Comparison of ENCODE assay signal across 12 cellular contexts in genomic region chr19:17202249-17202648, GRCh38. TPM values are rescaled to one million over a fixed set of nuclear protein-coding genes. Genes with fewer than 3 reads are reported as not detected.
DNase-seq lines count a peak whose midpoint lies in the region; ATAC-seq and TF ChIP-seq lines count a peak whose summit lies in the region.
"Had no signal": no experiment of that assay in that cellular context is flagged by ENCODE, and none has a peak within 500 bp of the region (broad histone marks: within the 10 kb centered on the region; RNA-seq: fewer than 3 reads in every experiment).

No MANE protein-coding gene starts in this region.

- H3K4me3 ChIP-seq in Karpas-422 (ENCODE audit: low read length) = no peak overlapping the region

- no peaks in the 10 kb centered on the region for H3K9me3 ChIP-seq in Karpas-422 (ENCODE audit: low read length)

- H4K20me1 ChIP-seq in Karpas-422 (ENCODE audit: insufficient read depth, low read depth, low read length) = no peaks in the 10 kb centered on the region

- TF ChIP-seq CTCF in osteocyte (IDR thresholded peaks at IDR 0.05) = no peak

- no peaks in the 10 kb centered on the region for H3K79me2 ChIP-seq in Karpas-422 (ENCODE audit: low read length)

- no peak for DNase-seq in activated T-cell treated with anti-CD3 and anti-CD28 coated beads, Interleukin-2, amount 50 U/mL, for 4 hours
- DNase-seq in activated T-cell treated with anti-CD3 and anti-CD28 coated beads for 4 hours = no peak
- peak; percentile 80 for DNase-seq in Karpas-422
- DNase-seq in activated naive CD8-positive, alpha-beta T cell treated with anti-CD3 and anti-CD28 coated beads, Interleukin-2, amount 50 U/mL, for 24 hours = peak; percentile 32
- peak; percentile 67 for DNase-seq in osteocyte (ENCODE audit: extremely low spot score, unreplicated experiment)
- no peak for DNase-seq in DMS153 treated with DMSO at 0.1 percent for 48 hours (lab: John Stamatoyannopoulos, UW; ENCODE audit: unreplicated experiment)
- no peak for DNase-seq in medulla oblongata (ENCODE audit: extremely low spot score)
- DNase-seq in cerebellar nuclear complex (lab: John Stamatoyannopoulos, UW) = no peak
- DNase-seq: AML-193, caudate nucleus, NCI-H2171 treated with DMSO at 0.1 percent for 48 hours, OCI-M1 had no signal

- no peak overlapping the region for H3K27ac Mint-ChIP-seq in activated naive CD8-positive, alpha-beta T cell treated with anti-CD3 and anti-CD28 coated beads, Interleukin-2, amount 50 U/mL, for 24 hours
- no peak overlapping the region for H3K27ac Mint-ChIP-seq in osteocyte (ENCODE audit: unreplicated experiment)

- no peaks in the 10 kb centered on the region for H3K27me3 Mint-ChIP-seq in activated T-cell treated with anti-CD3 and anti-CD28 coated beads, Interleukin-2, amount 50 U/mL, for 4 hours (ENCODE audit: low read depth)
- H3K27me3 Mint-ChIP-seq in activated naive CD8-positive, alpha-beta T cell treated with anti-CD3 and anti-CD28 coated beads, Interleukin-2, amount 50 U/mL, for 24 hours = no peaks in the 10 kb centered on the region
- no peaks in the 10 kb centered on the region for H3K27me3 Mint-ChIP-seq in osteocyte (ENCODE audit: unreplicated experiment)

- no peaks in the 10 kb centered on the region for H3K9me3 Mint-ChIP-seq in activated T-cell treated with anti-CD3 and anti-CD28 coated beads, Interleukin-2, amount 50 U/mL, for 4 hours
- H3K9me3 Mint-ChIP-seq in activated naive CD8-positive, alpha-beta T cell treated with anti-CD3 and anti-CD28 coated beads, Interleukin-2, amount 50 U/mL, for 24 hours = no peaks in the 10 kb centered on the region
- H3K9me3 Mint-ChIP-seq in osteocyte (ENCODE audit: unreplicated experiment) = no peaks in the 10 kb centered on the region

- peaks cover 43% of the 10 kb centered on the region for H3K36me3 Mint-ChIP-seq in activated T-cell treated with anti-CD3 and anti-CD28 coated beads, Interleukin-2, amount 50 U/mL, for 4 hours (ENCODE audit: insufficient read depth)
- H3K36me3 Mint-ChIP-seq in activated naive CD8-positive, alpha-beta T cell treated with anti-CD3 and anti-CD28 coated beads, Interleukin-2, amount 50 U/mL, for 24 hours (ENCODE audit: low read depth) = peaks cover 27% of the 10 kb centered on the region
- H3K36me3 Mint-ChIP-seq in osteocyte (ENCODE audit: unreplicated experiment) = peaks cover 59% of the 10 kb centered on the region

- H2AFZ ChIP-seq in Karpas-422 (ENCODE audit: low read length) = no peak overlapping the region

- H3K4me1 Mint-ChIP-seq in activated T-cell treated with anti-CD3 and anti-CD28 coated beads, Interleukin-2, amount 50 U/mL, for 4 hours (ENCODE audit: low read depth) = no peaks in the 10 kb centered on the region
- no peaks in the 10 kb centered on the region for H3K4me1 Mint-ChIP-seq in activated naive CD8-positive, alpha-beta T cell treated with anti-CD3 and anti-CD28 coated beads, Interleukin-2, amount 50 U/mL, for 24 hours
- H3K4me1 Mint-ChIP-seq in osteocyte (ENCODE audit: unreplicated experiment) = no peaks in the 10 kb centered on the region

- peaks cover 4% of the 10 kb centered on the region for H3K4me1 ChIP-seq in Karpas-422 (ENCODE audit: low read length)

- peak; percentile 44 to 58 for ATAC-seq in activated T-cell treated with anti-CD3 and anti-CD28 coated beads, Interleukin-2, amount 50 U/mL, for 4 hours
- peak; percentile 45 for ATAC-seq in activated naive CD8-positive, alpha-beta T cell treated with anti-CD3 and anti-CD28 coated beads, Interleukin-2, amount 50 U/mL, for 24 hours

- H3K36me3 ChIP-seq in Karpas-422 (ENCODE audit: insufficient read depth, low read length) = peaks cover 36% of the 10 kb centered on the region

- no peak overlapping the region for H3K4me3 Mint-ChIP-seq in activated T-cell treated with anti-CD3 and anti-CD28 coated beads, Interleukin-2, amount 50 U/mL, for 4 hours
- no peak overlapping the region for H3K4me3 Mint-ChIP-seq in activated naive CD8-positive, alpha-beta T cell treated with anti-CD3 and anti-CD28 coated beads, Interleukin-2, amount 50 U/mL, for 24 hours
- no peak overlapping the region for H3K4me3 Mint-ChIP-seq in osteocyte (ENCODE audit: unreplicated experiment)

- H3K27me3 ChIP-seq in Karpas-422 (ENCODE audit: low read length) = no peaks in the 10 kb centered on the region

- H3K9me2 ChIP-seq in Karpas-422 (replicated peaks; ENCODE audit: insufficient read depth, low read length) = no peaks in the 10 kb centered on the region

- H3K4me2 ChIP-seq in Karpas-422 (ENCODE audit: low read depth, low read length, poor library complexity, severe bottlenecking) = no peak overlapping the region

- H3K9ac ChIP-seq in Karpas-422 (ENCODE audit: low read length) = no peak overlapping the region

- H3K27ac ChIP-seq in Karpas-422 (ENCODE audit: low read length) = no peak overlapping the region

RNA-seq across cellular contexts. Expression of gene USE1, which starts 12.9 kb away (rescaled TPM):
- total RNA-seq in activated T-cell treated with anti-CD3 and anti-CD28 coated beads, Interleukin-2, amount 50 U/mL, for 4 hours = 10 to 100 TPM; 35.9 to 47.3 (median 46.6) TPM
- 34.0 and 39.8 TPM in 2 replicates for total RNA-seq in Karpas-422 (2014; rRNA removed; shearing (Covaris generic); ENCODE audit: low replicate concordance)
- total RNA-seq in osteocyte = 36.1 and 37.5 TPM in 2 replicates

RNA-seq across cellular contexts. Expression of gene OCEL1, which starts 23.8 kb away (rescaled TPM):
- 1 to 10 TPM; 5.0 to 8.0 (median 5.4) TPM for total RNA-seq in activated T-cell treated with anti-CD3 and anti-CD28 coated beads, Interleukin-2, amount 50 U/mL, for 4 hours
- total RNA-seq in Karpas-422 (2014; rRNA removed; shearing (Covaris generic); ENCODE audit: low replicate concordance) = 6.2 and 13.0 TPM in 2 replicates
- 24.8 and 28.5 TPM in 2 replicates for total RNA-seq in osteocyte

RNA-seq across cellular contexts. Expression of gene NR2F6, which starts 43.5 kb away (rescaled TPM):
- 10 to 100 TPM; 10.1 to 14.4 (median 13.6) TPM for total RNA-seq in activated T-cell treated with anti-CD3 and anti-CD28 coated beads, Interleukin-2, amount 50 U/mL, for 4 hours
- total RNA-seq in Karpas-422 (2014; rRNA removed; shearing (Covaris generic); ENCODE audit: low replicate concordance) = 8.6 and 20.3 TPM in 2 replicates
- 43.9 and 44.2 TPM in 2 replicates for total RNA-seq in osteocyte

Comparison
In these comparisons a context has a peak if more than half of its experiments do, and no peak if none do; other contexts are left out.
1. DNase-seq: peak in Karpas-422 (single experiment), activated naive CD8-positive, alpha-beta T cell treated with anti-CD3 and anti-CD28 coated beads, Interleukin-2, amount 50 U/mL, for 24 hours (single experiment) and osteocyte (single experiment); none in activated T-cell treated with anti-CD3 and anti-CD28 coated beads, Interleukin-2, amount 50 U/mL, for 4 hours (single experiment), activated T-cell treated with anti-CD3 and anti-CD28 coated beads for 4 hours (single experiment), DMS153 treated with DMSO at 0.1 percent for 48 hours (single experiment), medulla oblongata (single experiment) and cerebellar nuclear complex (0 of 2).